ENCODE assay signal across 7 cellular contexts in the genomic region with DNA sequence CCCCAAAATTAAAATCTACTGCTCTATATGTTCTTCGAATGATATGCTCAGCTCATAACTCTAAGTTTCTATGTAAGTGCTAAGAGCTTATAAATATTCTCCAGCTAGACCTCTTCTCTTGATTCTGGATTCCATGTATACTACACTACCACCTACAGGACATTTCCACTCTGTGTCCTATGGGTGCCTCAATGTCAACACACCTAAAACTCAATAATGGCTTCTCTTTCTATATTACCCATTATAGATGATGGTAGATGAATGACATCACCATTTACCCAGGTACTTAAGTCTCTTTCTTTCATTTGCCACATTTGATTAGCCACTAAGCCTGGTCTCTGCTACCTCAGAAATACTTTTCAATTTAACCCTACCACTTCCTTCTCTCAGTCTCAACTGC. TPM values are rescaled to one million over a fixed set of nuclear protein-coding genes. Genes with fewer than 3 reads are reported as not detected.
DNase-seq lines count a peak whose midpoint lies in the region; ATAC-seq, FAIRE-seq and TF ChIP-seq lines count a peak whose summit lies in the region.

No MANE protein-coding gene starts in this region.

- no peak overlapping the region for H2BK5ac ChIP-seq in mesenchymal stem cell (ENCODE audit: low read depth, low read length, poor library complexity, severe bottlenecking)

- no peak for FAIRE-seq in frontal cortex (lab: Jason Lieb, UNC)

- H3K9me3 Mint-ChIP-seq in activated naive CD8-positive, alpha-beta T cell treated with anti-CD3 and anti-CD28 coated beads, Interleukin-2, amount 50 U/mL, for 24 hours = no peaks in the 10 kb centered on the region

- ATAC-seq in activated naive CD8-positive, alpha-beta T cell treated with anti-CD3 and anti-CD28 coated beads, Interleukin-2, amount 50 U/mL, for 24 hours = peak; percentile 46
- ATAC-seq in GM19035 (IDR thresholded peaks at IDR 0.05; ENCODE audit: unreplicated experiment) (no peak), HG03460 (IDR thresholded peaks at IDR 0.05; ENCODE audit: unreplicated experiment) (no peak)

- H3K27ac Mint-ChIP-seq in activated naive CD8-positive, alpha-beta T cell treated with anti-CD3 and anti-CD28 coated beads, Interleukin-2, amount 50 U/mL, for 24 hours = no peak overlapping the region

- no peak overlapping the region for H3K4me2 ChIP-seq in mesenchymal stem cell (ENCODE audit: low read length, poor library complexity, severe bottlenecking)

- H2BK15ac ChIP-seq in mesenchymal stem cell (ENCODE audit: low read depth, poor library complexity, severe bottlenecking) = no peak overlapping the region

- H3K27me3 ChIP-seq in mesenchymal stem cell (ENCODE audit: control insufficient read depth in 1 of 2, insufficient read depth in 1 of 2, low read length in 2 of 2) = no peaks in the 10 kb centered on the region

- H2AFZ ChIP-seq in mesenchymal stem cell (ENCODE audit: low read depth, low read length) = no peak overlapping the region

- no peak overlapping the region for H3K18ac ChIP-seq in mesenchymal stem cell (ENCODE audit: low read depth in 1 of 2, low read length in 2 of 2)

- H3K4me1 ChIP-seq in mesenchymal stem cell (ENCODE audit: control insufficient read depth, insufficient read depth, low read depth, low read length) = peaks cover 2% of the 10 kb centered on the region

- H3K27ac ChIP-seq in mesenchymal stem cell (ENCODE audit: low read length, poor library complexity, severe bottlenecking) = no peak overlapping the region

- no peak overlapping the region for H2AK5ac ChIP-seq in mesenchymal stem cell (ENCODE audit: low read length, severe bottlenecking)

- peak; percentile 36 for DNase-seq in GM12865 (ENCODE audit: low read depth)
- peak; percentile 14 for DNase-seq in LoVo (ENCODE audit: low spot score)
- DNase-seq in activated naive CD8-positive, alpha-beta T cell treated with anti-CD3 and anti-CD28 coated beads, Interleukin-2, amount 50 U/mL, for 24 hours = no peak
- DNase-seq in mesenchymal stem cell = peak; percentile 22
- DNase-seq in frontal cortex (ENCODE audit: low spot score in 2 of 2) = no peak

- peaks cover 3% of the 10 kb centered on the region for H3K9me3 ChIP-seq in mesenchymal stem cell (ENCODE audit: control insufficient read depth, low read length)

- no peaks in the 10 kb centered on the region for H3K36me3 ChIP-seq in mesenchymal stem cell (ENCODE audit: control insufficient read depth in 1 of 2, insufficient read depth in 2 of 2, low read depth in 1 of 2, low read length in 2 of 2)

- 91% methylated on average over 1 of the region's 1 CpG for WGBS in mesenchymal stem cell

- H4K91ac ChIP-seq in mesenchymal stem cell (ENCODE audit: low read length) = no peak overlapping the region

- no peak overlapping the region for H2BK12ac ChIP-seq in mesenchymal stem cell (ENCODE audit: low read length in 2 of 2)

- H4K8ac ChIP-seq in mesenchymal stem cell (ENCODE audit: low read length) = no peak overlapping the region

- H3K4me1 Mint-ChIP-seq in activated naive CD8-positive, alpha-beta T cell treated with anti-CD3 and anti-CD28 coated beads, Interleukin-2, amount 50 U/mL, for 24 hours = peaks cover 4% of the 10 kb centered on the region

- peaks cover 4% of the 10 kb centered on the region for H3K36me3 Mint-ChIP-seq in activated naive CD8-positive, alpha-beta T cell treated with anti-CD3 and anti-CD28 coated beads, Interleukin-2, amount 50 U/mL, for 24 hours (ENCODE audit: low read depth)

- no peak overlapping the region for H2BK120ac ChIP-seq in mesenchymal stem cell (ENCODE audit: low read depth, low read length)

- H3K4me3 ChIP-seq in GM12865 (ENCODE audit: low read depth, low read length) = no peak overlapping the region
- H3K4me3 ChIP-seq in mesenchymal stem cell (ENCODE audit: insufficient read depth in 1 of 2, low read depth in 1 of 2, low read length in 2 of 2) = no peak overlapping the region

- H3K9ac ChIP-seq in mesenchymal stem cell (ENCODE audit: low read length) = no peak overlapping the region

- H3K14ac ChIP-seq in mesenchymal stem cell (ENCODE audit: low read length in 2 of 2) = no peak overlapping the region

- H3K23ac ChIP-seq in mesenchymal stem cell (ENCODE audit: low read length in 2 of 2) = no peak overlapping the region

- no peaks in the 10 kb centered on the region for H3K27me3 Mint-ChIP-seq in activated naive CD8-positive, alpha-beta T cell treated with anti-CD3 and anti-CD28 coated beads, Interleukin-2, amount 50 U/mL, for 24 hours

- H3K79me1 ChIP-seq in mesenchymal stem cell (replicated peaks; ENCODE audit: low read length, poor library complexity, severe bottlenecking) = no peaks in the 10 kb centered on the region

- peak; percentile 18 for TF ChIP-seq CTCF in GM12865 (IDR thresholded peaks at IDR 0.05; ENCODE audit: insufficient read depth, low read depth, low read length, missing control alignments)

- no peak overlapping the region for H3K4ac ChIP-seq in mesenchymal stem cell (ENCODE audit: low read depth in 1 of 2, low read length in 2 of 2)

- H3K4me3 Mint-ChIP-seq in activated naive CD8-positive, alpha-beta T cell treated with anti-CD3 and anti-CD28 coated beads, Interleukin-2, amount 50 U/mL, for 24 hours = no peak overlapping the region

RNA-seq across cellular contexts. Expression of a gene that starts 41.3 kb away (rescaled TPM):
- 0.43 TPM for polyA plus RNA-seq in mesenchymal stem cell (2013, experiment 1 of 2)
- polyA plus RNA-seq in mesenchymal stem cell (2013, experiment 2 of 2) = 0.49 TPM
- total RNA-seq in frontal cortex = 0.41 TPM

Comparison
In these comparisons a context has a peak if more than half of its experiments do, and no peak if none do; other contexts are left out.
1. DNase-seq: peak in GM12865 (single experiment), LoVo (single experiment) and mesenchymal stem cell (single experiment); none in activated naive CD8-positive, alpha-beta T cell treated with anti-CD3 and anti-CD28 coated beads, Interleukin-2, amount 50 U/mL, for 24 hours (single experiment) and frontal cortex (0 of 2).